Comparison of ENCODE assay signal across 8 cellular contexts in genomic region chr1:152458384-152459185, GRCh38. TPM values are rescaled to one million over a fixed set of nuclear protein-coding genes. Genes with fewer than 3 reads are reported as not detected.
DNase-seq lines count a peak whose midpoint lies in the region; ATAC-seq and TF ChIP-seq lines count a peak whose summit lies in the region.

No MANE protein-coding gene starts in this region.

- H3K79me2 ChIP-seq in OCI-LY7 (ENCODE audit: insufficient read depth, low read depth, low read length), result no peaks in the 10 kb centered on the region

- H2AFZ ChIP-seq in OCI-LY7 (ENCODE audit: low read length), result peak overlapping the region; percentile 46; the same call in 1 of the 2 replicates

- DNase-seq in DMS79 (lab: John Stamatoyannopoulos, UW) (peak; percentile 5), HL-60 (ENCODE audit: low read depth in 1 of 2, low spot score in 1 of 2) (peak; percentile 55 to 78), OCI-LY7 (ENCODE audit: low spot score) (peak; percentile 74), esophagus muscularis mucosa (ENCODE audit: extremely low spot score) (peak; percentile 92), nephron progenitor cell (peak; percentile 57)
- DNase-seq in activated CD8-positive, alpha-beta memory T cell treated with anti-CD3 and anti-CD28 coated beads, Interleukin-2, amount 50 U/mL, for 4 hours, result peak; percentile 80
- peak; percentile 74 for DNase-seq in stimulated activated naive B cell treated with anti-CD40 and anti-IgM and Interleukin-4, amounts not matched to agents 10 μg/mL and 1 μg/mL and 100 μg/mL, for 72 hours

- no peak for TF ChIP-seq EP300 in esophagus muscularis mucosa (IDR thresholded peaks at IDR 0.05)

- no peaks in the 10 kb centered on the region for H4K20me1 ChIP-seq in OCI-LY7 (ENCODE audit: insufficient read depth, low read length)

- H3K9me3 ChIP-seq in OCI-LY7 (ENCODE audit: low read length), result no peaks in the 10 kb centered on the region; the same call in 1 of the 2 replicates
- no peaks in the 10 kb centered on the region for H3K9me3 ChIP-seq in esophagus muscularis mucosa

- H3K4me1 ChIP-seq in OCI-LY7 (ENCODE audit: insufficient read depth, low read length, poor library complexity, severe bottlenecking) (peaks cover 5% of the 10 kb centered on the region), esophagus muscularis mucosa (peaks cover 0 to 9% (median 3%) of the 10 kb centered on the region in 4 donors)

- H3K36me3 Mint-ChIP-seq in nephron progenitor cell (ENCODE audit: low read depth), result no peaks in the 10 kb centered on the region
- no peaks in the 10 kb centered on the region for H3K36me3 Mint-ChIP-seq in stimulated activated naive B cell treated with anti-CD40 and anti-IgM and Interleukin-4, amounts not matched to agents 10 μg/mL and 1 μg/mL and 100 μg/mL, for 72 hours

- H3K4me3 ChIP-seq in HL-60 (replicated peaks; ENCODE audit: insufficient read depth, low read length) (no peak overlapping the region), OCI-LY7 (ENCODE audit: low read depth, low read length, poor library complexity, severe bottlenecking) (no peak overlapping the region), esophagus muscularis mucosa (no peak overlapping the region)

- 29% methylated on average over 11 of the region's 11 CpGs for WGBS in esophagus muscularis mucosa

- TF ChIP-seq CTCF in HL-60 (IDR thresholded peaks at IDR 0.05; ENCODE audit: insufficient read depth, low read length) (peak; percentile 83), OCI-LY7 (conservative IDR thresholded peaks at IDR 0.05; ENCODE audit: low read length) (peak; percentile 87), esophagus muscularis mucosa (IDR thresholded peaks at IDR 0.05) (peak; percentile 82 to 97 (median 88)), nephron progenitor cell (IDR thresholded peaks at IDR 0.05) (peak; percentile 55)

- POLR2A ChIA-PET in OCI-LY7 (lab: Charles Lee), result interaction anchor here (0.6 to 1.0 kb wide), 2 partner anchors 173 to 410 kb away, joined by 3 read pairs; no protein-coding TSS in a partner anchor

- no peak for TF ChIP-seq POLR2A in esophagus muscularis mucosa (IDR thresholded peaks at IDR 0.05; ENCODE audit: low read depth)

- peak; percentile 36 to 44 for ATAC-seq in stimulated activated naive B cell treated with anti-CD40 and anti-IgM and Interleukin-4, amounts not matched to agents 10 μg/mL and 1 μg/mL and 100 μg/mL, for 72 hours (replicated peaks)
- no peak for ATAC-seq in GM18519 (IDR thresholded peaks at IDR 0.05; ENCODE audit: low FRiP score, unreplicated experiment)

- H3K4me1 Mint-ChIP-seq in nephron progenitor cell, result no peaks in the 10 kb centered on the region
- H3K4me1 Mint-ChIP-seq in stimulated activated naive B cell treated with anti-CD40 and anti-IgM and Interleukin-4, amounts not matched to agents 10 μg/mL and 1 μg/mL and 100 μg/mL, for 72 hours, result peaks cover 20 to 29% of the 10 kb centered on the region in 2 donors

- no peak overlapping the region for H3K4me3 Mint-ChIP-seq in nephron progenitor cell
- no peak overlapping the region for H3K4me3 Mint-ChIP-seq in stimulated activated naive B cell treated with anti-CD40 and anti-IgM and Interleukin-4, amounts not matched to agents 10 μg/mL and 1 μg/mL and 100 μg/mL, for 72 hours

- H3K4me2 ChIP-seq in OCI-LY7 (ENCODE audit: low read length), result no peak overlapping the region

- CTCF ChIA-PET in OCI-LY7 (lab: Charles Lee; ENCODE audit: unreplicated experiment), result interaction anchor here (0.7 to 1.5 kb wide), 6 partner anchors 9 to 405 kb away, joined by 3 to 6 read pairs (median 3); no protein-coding TSS in a partner anchor

- H3K27me3 Mint-ChIP-seq in nephron progenitor cell (ENCODE audit: low read depth, poor library complexity), result peaks cover 6% of the 10 kb centered on the region
- H3K27me3 Mint-ChIP-seq in stimulated activated naive B cell treated with anti-CD40 and anti-IgM and Interleukin-4, amounts not matched to agents 10 μg/mL and 1 μg/mL and 100 μg/mL, for 72 hours, result peaks cover 0 to 10% of the 10 kb centered on the region in 2 donors

- H3K36me3 ChIP-seq in OCI-LY7 (ENCODE audit: insufficient read depth, low read length), result no peaks in the 10 kb centered on the region
- no peaks in the 10 kb centered on the region for H3K36me3 ChIP-seq in esophagus muscularis mucosa

- no peaks in the 10 kb centered on the region for H3K9me2 ChIP-seq in OCI-LY7 (ENCODE audit: insufficient read depth, low read length)

- intact Hi-C loops in OCI-LY7 (cut with micrococcal nuclease; ENCODE audit: unreplicated experiment) (loop anchor here (1.0 to 5.0 kb wide), 3 partner anchors 59 to 406 kb away; no protein-coding TSS in a partner anchor), esophagus muscularis mucosa (cut with DNase I) (loop anchor here (2.0 to 5.0 kb wide), 2 partner anchors 270 to 406 kb away; no protein-coding TSS in a partner anchor)

- H3K27ac ChIP-seq in HL-60 (replicated peaks), result no peak overlapping the region
- H3K27ac ChIP-seq in OCI-LY7 (ENCODE audit: low read depth, low read length, poor library complexity, severe bottlenecking), result no peak overlapping the region
- H3K27ac ChIP-seq in esophagus muscularis mucosa (replicated peaks in 1 of 4), result no peak overlapping the region

- H3K27me3 ChIP-seq in HL-60 (ENCODE audit: insufficient read depth, poor library complexity, severe bottlenecking), result peaks cover 3% of the 10 kb centered on the region
- H3K27me3 ChIP-seq in esophagus muscularis mucosa, result no peaks in the 10 kb centered on the region

- no peak overlapping the region for H3K27ac Mint-ChIP-seq in nephron progenitor cell
- H3K27ac Mint-ChIP-seq in stimulated activated naive B cell treated with anti-CD40 and anti-IgM and Interleukin-4, amounts not matched to agents 10 μg/mL and 1 μg/mL and 100 μg/mL, for 72 hours, result no peak overlapping the region

- BruUV-seq in OCI-LY7 (replicated peaks; lab: Mats Ljungman, UMichigan), result no TSS peak

- H3K9me3 Mint-ChIP-seq in nephron progenitor cell, result peaks cover 63% of the 10 kb centered on the region
- H3K9me3 Mint-ChIP-seq in stimulated activated naive B cell treated with anti-CD40 and anti-IgM and Interleukin-4, amounts not matched to agents 10 μg/mL and 1 μg/mL and 100 μg/mL, for 72 hours, result peaks cover 0 to 1% of the 10 kb centered on the region in 2 donors

RNA-seq across cellular contexts. Expression of gene CRNN, which starts 44.5 kb away (rescaled TPM):
- total RNA-seq in OCI-LY7 (2014; rRNA removed; shearing (Covaris generic)), result not detected in 2 replicates
- not detected in 2 replicates for total RNA-seq in OCI-LY7 (2022)
- 1 to 10 TPM in 1 of 4 donors, under 1 TPM in 1, not detected in 2; 0.23 to 3.7 TPM for total RNA-seq in esophagus muscularis mucosa

RNA-seq across cellular contexts. Expression of gene LCE5A, which starts 52.0 kb away (rescaled TPM):
- not detected in 2 replicates for total RNA-seq in OCI-LY7 (2014; rRNA removed; shearing (Covaris generic))
- total RNA-seq in OCI-LY7 (2022), result not detected in 2 replicates
- not detected for total RNA-seq in esophagus muscularis mucosa

RNA-seq across cellular contexts. Expression of gene CRCT1, which starts 55.7 kb away (rescaled TPM):
- total RNA-seq in OCI-LY7 (2014; rRNA removed; shearing (Covaris generic)), result not detected in 2 replicates
- total RNA-seq in OCI-LY7 (2022) (not detected in 2 replicates), esophagus muscularis mucosa (not detected)

Comparison
In these comparisons a context has a peak if more than half of its experiments do, and no peak if none do; other contexts are left out.
1. DNase-seq: peak in every context shown above with its lines; median percentile 92 in esophagus muscularis mucosa; 80 in activated CD8-positive, alpha-beta memory T cell treated with anti-CD3 and anti-CD28 coated beads, Interleukin-2, amount 50 U/mL, for 4 hours; 74 in OCI-LY7; 74 in stimulated activated naive B cell treated with anti-CD40 and anti-IgM and Interleukin-4, amounts not matched to agents 10 μg/mL and 1 μg/mL and 100 μg/mL, for 72 hours; 66 in HL-60; 57 in nephron progenitor cell; 5 in DMS79.